ENCODE assay signal across 12 cellular contexts in the genomic region with DNA sequence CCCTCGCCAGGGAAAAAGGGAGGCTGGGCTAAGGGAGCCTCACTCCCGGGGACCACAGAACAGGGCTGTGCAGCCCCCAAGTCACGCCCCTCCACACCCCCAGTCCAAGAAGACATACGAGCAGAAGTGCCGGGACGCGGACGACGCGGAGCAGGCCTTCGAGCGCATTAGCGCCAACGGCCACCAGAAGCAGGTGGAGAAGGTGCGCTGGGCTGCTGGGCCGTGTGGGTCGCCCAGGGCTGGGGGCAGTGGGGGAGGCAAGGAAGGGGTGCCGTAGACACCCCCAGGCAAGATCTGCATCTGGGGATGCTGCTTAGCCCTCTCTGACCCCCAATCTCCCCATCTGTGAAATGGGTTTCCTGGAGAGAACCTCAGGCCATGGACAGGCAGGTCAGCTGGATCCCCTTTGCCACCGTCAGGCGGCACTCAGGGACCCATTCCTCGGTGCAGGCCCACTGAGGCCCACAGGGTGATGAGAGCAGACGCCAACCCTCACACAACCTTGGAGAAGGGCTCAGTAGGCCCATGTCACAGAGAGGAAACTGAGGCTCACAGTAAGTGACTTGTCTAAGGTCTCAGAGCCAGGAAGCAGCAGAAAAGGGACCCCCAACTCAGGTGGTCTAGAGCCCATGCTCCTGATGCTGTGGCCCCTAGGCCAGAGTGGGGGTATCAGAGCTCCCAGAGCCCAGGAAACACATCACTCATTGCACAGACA. TPM values are rescaled to one million over a fixed set of nuclear protein-coding genes. Genes with fewer than 3 reads are reported as not detected.
DNase-seq lines count a peak whose midpoint lies in the region; ATAC-seq and TF ChIP-seq lines count a peak whose summit lies in the region.
"Had no signal": no experiment of that assay in that cellular context is flagged by ENCODE, and none has a peak within 500 bp of the region (broad histone marks: within the 10 kb centered on the region; RNA-seq: fewer than 3 reads in every experiment).

No MANE protein-coding gene starts in this region.

- H3K9me3 ChIP-seq in naive thymus-derived CD4-positive, alpha-beta T cell (ENCODE audit: control insufficient read depth in 2 of 3, low read length in 3 of 3), result no peaks in the 10 kb centered on the region

- peaks cover 0 to 10% of the 10 kb centered on the region in 2 donors for H3K4me1 ChIP-seq in naive thymus-derived CD4-positive, alpha-beta T cell (ENCODE audit: control insufficient read depth in 2 of 2, insufficient read depth in 2 of 2, low read length in 2 of 2)

- no peaks in the 10 kb centered on the region for H3K9me3 Mint-ChIP-seq in naive thymus-derived CD4-positive, alpha-beta T cell
- H3K9me3 Mint-ChIP-seq in activated T-cell treated with anti-CD3 and anti-CD28 coated beads, Interleukin-2, amount 50 U/mL, for 4 hours, result no peaks in the 10 kb centered on the region
- H3K9me3 Mint-ChIP-seq: CD8-positive, alpha-beta memory T cell had no signal

- H3K36me3 Mint-ChIP-seq in naive thymus-derived CD4-positive, alpha-beta T cell, result peaks cover 0 to 32% (median 0%) of the 10 kb centered on the region in 5 donors
- H3K36me3 Mint-ChIP-seq in activated T-cell treated with anti-CD3 and anti-CD28 coated beads, Interleukin-2, amount 50 U/mL, for 4 hours (ENCODE audit: insufficient read depth), result peaks cover 5% of the 10 kb centered on the region

- no peaks in the 10 kb centered on the region for H3K27me3 ChIP-seq in naive thymus-derived CD4-positive, alpha-beta T cell (ENCODE audit: control insufficient read depth in 2 of 2, insufficient read depth in 2 of 2, low read length in 2 of 2)

- ATAC-seq in naive thymus-derived CD4-positive, alpha-beta T cell, result no peak
- no peak for ATAC-seq in activated T-cell treated with anti-CD3 and anti-CD28 coated beads, Interleukin-2, amount 50 U/mL, for 4 hours

- CTCF ChIA-PET in naive thymus-derived CD4-positive, alpha-beta T cell (lab: Charles Lee), result no interaction called here

- H3K4me1 Mint-ChIP-seq in naive thymus-derived CD4-positive, alpha-beta T cell, result peaks cover under 1 to 22% (median 7%) of the 10 kb centered on the region in 7 donors
- peaks cover 7% of the 10 kb centered on the region for H3K4me1 Mint-ChIP-seq in activated T-cell treated with anti-CD3 and anti-CD28 coated beads, Interleukin-2, amount 50 U/mL, for 4 hours (ENCODE audit: low read depth)

- DNase-seq in stimulated activated CD4-positive, alpha-beta T cell treated with anti-CD3 and anti-CD28 coated beads, Interleukin-2, amount 100 ng/mL, for 24 hours, result peak; percentile 1 to 13
- no peak for DNase-seq in stimulated activated CD4-positive, alpha-beta T cell treated with anti-CD3 and anti-CD28 coated beads, Interleukin-4, amount 100 ng/mL, for 4 hours
- DNase-seq in epithelial cell of esophagus (ENCODE audit: low read depth) (no peak), Ammon's horn (ENCODE audit: low spot score) (no peak), AML-193 (lab: John Stamatoyannopoulos, UW) (no peak), inferior parietal cortex (ENCODE audit: extremely low spot score) (no peak)
- peak in 2 of 9 donors; percentile 3 to 17 for DNase-seq in naive thymus-derived CD4-positive, alpha-beta T cell
- DNase-seq in activated T-cell treated with anti-CD3 and anti-CD28 coated beads, Interleukin-2, amount 50 U/mL, for 4 hours, result no peak
- DNase-seq: GM23248, SHP77 treated with DMSO at 0.1 percent for 48 hours had no signal

- H3K36me3 ChIP-seq in naive thymus-derived CD4-positive, alpha-beta T cell (ENCODE audit: control insufficient read depth in 2 of 3, insufficient read depth in 3 of 3, low read length in 3 of 3), result peaks cover 4 to 92% (median 17%) of the 10 kb centered on the region in 3 experiments

- no peak overlapping the region for H3K4me3 Mint-ChIP-seq in naive thymus-derived CD4-positive, alpha-beta T cell
- no peak overlapping the region for H3K4me3 Mint-ChIP-seq in activated T-cell treated with anti-CD3 and anti-CD28 coated beads, Interleukin-2, amount 50 U/mL, for 4 hours
- H3K4me3 Mint-ChIP-seq: CD8-positive, alpha-beta memory T cell had no signal

- TF ChIP-seq CTCF in epithelial cell of esophagus (IDR thresholded peaks at IDR 0.05; ENCODE audit: insufficient read depth, low read depth, low read length, missing control alignments), result no peak

- peak overlapping the region in 5 of 9 donors; percentile 38 to 90 (median 68) for H3K27ac Mint-ChIP-seq in naive thymus-derived CD4-positive, alpha-beta T cell

- POLR2A ChIA-PET in naive thymus-derived CD4-positive, alpha-beta T cell (lab: Charles Lee), result no interaction called here

- H3K4me3 ChIP-seq in epithelial cell of esophagus (ENCODE audit: low read length), result peak overlapping the region; percentile 18
- no peak overlapping the region for H3K4me3 ChIP-seq in naive thymus-derived CD4-positive, alpha-beta T cell (ENCODE audit: low read length)
- H3K4me3 ChIP-seq: GM23248, lung had no signal

- intact Hi-C loops in naive thymus-derived CD4-positive, alpha-beta T cell (cut with micrococcal nuclease), result no loop called here

- H3K27ac ChIP-seq in naive thymus-derived CD4-positive, alpha-beta T cell (ENCODE audit: low read depth, low read length), result no peak overlapping the region
- H3K27ac ChIP-seq: GM23248 had no signal

- H3K27me3 Mint-ChIP-seq in naive thymus-derived CD4-positive, alpha-beta T cell, result no peaks in the 10 kb centered on the region
- no peaks in the 10 kb centered on the region for H3K27me3 Mint-ChIP-seq in activated T-cell treated with anti-CD3 and anti-CD28 coated beads, Interleukin-2, amount 50 U/mL, for 4 hours (ENCODE audit: low read depth)
- H3K27me3 Mint-ChIP-seq: CD8-positive, alpha-beta memory T cell had no signal

RNA-seq across cellular contexts. Expression of a gene that starts 33.7 kb away (rescaled TPM):
- total RNA-seq in naive thymus-derived CD4-positive, alpha-beta T cell, result 100 to 1,000 TPM; 101 to 182 (median 146) TPM
- 10 to 100 TPM; 29.1 to 38.2 TPM for polyA plus RNA-seq in naive thymus-derived CD4-positive, alpha-beta T cell
- 100 to 1,000 TPM in 1 of 3 donors, 10 to 100 TPM in 2; 85.4 to 130 (median 92.1) TPM for total RNA-seq in activated T-cell treated with anti-CD3 and anti-CD28 coated beads, Interleukin-2, amount 50 U/mL, for 4 hours
- total RNA-seq: GM23248 had no signal

RNA-seq across cellular contexts. Expression of a gene that starts 42.3 kb away (rescaled TPM):
- 10 to 100 TPM; 17.5 to 24.4 (median 21.7) TPM for total RNA-seq in naive thymus-derived CD4-positive, alpha-beta T cell
- 100 to 1,000 TPM in 1 of 2 donors, 10 to 100 TPM in 1; 74.7 to 101 TPM for polyA plus RNA-seq in naive thymus-derived CD4-positive, alpha-beta T cell
- total RNA-seq in activated T-cell treated with anti-CD3 and anti-CD28 coated beads, Interleukin-2, amount 50 U/mL, for 4 hours, result 10 to 100 TPM; 38.6 to 53.1 (median 42.8) TPM

Comparison
In these comparisons a context has a peak if more than half of its experiments do, and no peak if none do; other contexts are left out.
1. DNase-seq: peak in stimulated activated CD4-positive, alpha-beta T cell treated with anti-CD3 and anti-CD28 coated beads, Interleukin-2, amount 100 ng/mL, for 24 hours (2 of 2); none in stimulated activated CD4-positive, alpha-beta T cell treated with anti-CD3 and anti-CD28 coated beads, Interleukin-4, amount 100 ng/mL, for 4 hours (0 of 2), epithelial cell of esophagus (single experiment), Ammon's horn (single experiment), AML-193 (0 of 2), inferior parietal cortex (single experiment) and activated T-cell treated with anti-CD3 and anti-CD28 coated beads, Interleukin-2, amount 50 U/mL, for 4 hours (single experiment).